Comparison of ENCODE assay signal across 9 cellular contexts in genomic region chr2:169095631-169096105, GRCh38. TPM values are rescaled to one million over a fixed set of nuclear protein-coding genes. Genes with fewer than 3 reads are reported as not detected.
DNase-seq lines count a peak whose midpoint lies in the region; ATAC-seq and TF ChIP-seq lines count a peak whose summit lies in the region.
"Had no signal": no experiment of that assay in that cellular context is flagged by ENCODE, and none has a peak within 500 bp of the region (broad histone marks: within the 10 kb centered on the region; RNA-seq: fewer than 3 reads in every experiment).

No MANE protein-coding gene starts in this region.

- no peak overlapping the region for H3K4me3 ChIP-seq in kidney epithelial cell (ENCODE audit: low read depth, low read length)

- H3K27ac Mint-ChIP-seq in activated B cell treated with CpG ODN at 0.5 μM for 24 hours (no peak overlapping the region), mesothelial cell of epicardium (no peak overlapping the region)

- H3K36me3 Mint-ChIP-seq in activated B cell treated with CpG ODN at 0.5 μM for 24 hours (ENCODE audit: low read depth): no peaks in the 10 kb centered on the region
- H3K36me3 Mint-ChIP-seq in mesothelial cell of epicardium: no peaks in the 10 kb centered on the region

- TF ChIP-seq CTCF in activated B cell treated with CpG ODN at 0.5 μM for 24 hours (IDR thresholded peaks at IDR 0.05): no peak
- TF ChIP-seq CTCF in kidney epithelial cell (IDR thresholded peaks at IDR 0.05; ENCODE audit: insufficient read depth, low read length, poor library complexity, severe bottlenecking): no peak
- TF ChIP-seq CTCF in mesothelial cell of epicardium (IDR thresholded peaks at IDR 0.05; ENCODE audit: unreplicated experiment): no peak

- DNase-seq in Caki2 (ENCODE audit: low read depth) (peak; percentile 70), HS-27A (ENCODE audit: low read depth) (peak; percentile 76), activated B cell treated with CpG ODN at 0.5 μM for 24 hours (no peak), kidney epithelial cell (ENCODE audit: low read depth) (peak; percentile 82), mesothelial cell of epicardium (ENCODE audit: low spot score in 2 of 2, unreplicated experiment in 2 of 2) (no peak)
- no peak for DNase-seq in stimulated activated CD4-positive, alpha-beta T cell treated with anti-CD3 and anti-CD28 coated beads, Interleukin-4, amount 100 ng/mL, for 1 hour
- DNase-seq: glutamatergic neuron had no signal

- no peaks in the 10 kb centered on the region for H3K36me3 ChIP-seq in kidney epithelial cell (ENCODE audit: control insufficient read depth, insufficient read depth, low read length)

- H3K27me3 Mint-ChIP-seq in activated B cell treated with CpG ODN at 0.5 μM for 24 hours (peaks cover 2% of the 10 kb centered on the region), mesothelial cell of epicardium (ENCODE audit: low read depth) (peaks cover 40% of the 10 kb centered on the region)

- H3K4me3 Mint-ChIP-seq in activated B cell treated with CpG ODN at 0.5 μM for 24 hours (peak overlapping the region; percentile 32), mesothelial cell of epicardium (no peak overlapping the region)

- ATAC-seq in activated B cell treated with CpG ODN at 0.5 μM for 24 hours (ENCODE audit: low read depth) (no peak), GM18867 (IDR thresholded peaks at IDR 0.05; ENCODE audit: unreplicated experiment) (no peak), GM19397 (IDR thresholded peaks at IDR 0.05; ENCODE audit: unreplicated experiment) (no peak)

- no peaks in the 10 kb centered on the region for H3K27me3 ChIP-seq in kidney epithelial cell (ENCODE audit: control insufficient read depth, insufficient read depth, low read length)

- intact Hi-C loops in activated B cell treated with CpG ODN at 0.5 μM for 24 hours (cut with micrococcal nuclease): no loop called here

- H3K4me1 Mint-ChIP-seq in activated B cell treated with CpG ODN at 0.5 μM for 24 hours (peaks cover 35% of the 10 kb centered on the region), mesothelial cell of epicardium (no peaks in the 10 kb centered on the region)

- in situ Hi-C loops in Caki2 (cut with HindIII; ENCODE audit: low pct_unique_long_range_greater_than_20kb, low sequenced_read_pairs): loop anchor here (25.0 kb wide), 1 partner anchor 133 kb away; no protein-coding TSS in a partner anchor

- H3K9me3 Mint-ChIP-seq in activated B cell treated with CpG ODN at 0.5 μM for 24 hours: peaks cover 5% of the 10 kb centered on the region
- H3K9me3 Mint-ChIP-seq in mesothelial cell of epicardium: no peaks in the 10 kb centered on the region

- POLR2A ChIA-PET in activated B cell treated with CpG ODN at 0.5 μM for 24 hours (lab: Charles Lee): no interaction called here

- CTCF ChIA-PET in activated B cell treated with CpG ODN at 0.5 μM for 24 hours (lab: Charles Lee): no interaction called here

RNA-seq across cellular contexts. Expression of gene DHRS9, which starts 26.3 kb away (rescaled TPM):
- total RNA-seq in Caki2 (2014; rRNA removed; shearing (Covaris generic); ENCODE audit: low replicate concordance): 0.70 and 0.88 TPM in 2 replicates
- total RNA-seq in activated B cell treated with CpG ODN at 0.5 μM for 24 hours (0.71 and 1.2 TPM in 2 replicates), kidney epithelial cell (not detected in 2 replicates), mesothelial cell of epicardium (0.16 to 0.18 TPM in 2 of 3 replicates, not detected in the other)

Comparison
In these comparisons a context has a peak if more than half of its experiments do, and no peak if none do; other contexts are left out.
1. DNase-seq: peak in Caki2 (single experiment), HS-27A (single experiment) and kidney epithelial cell (single experiment); none in activated B cell treated with CpG ODN at 0.5 μM for 24 hours (single experiment), stimulated activated CD4-positive, alpha-beta T cell treated with anti-CD3 and anti-CD28 coated beads, Interleukin-4, amount 100 ng/mL, for 1 hour (single experiment) and mesothelial cell of epicardium (0 of 2).